Comparison of ENCODE assay signal across 1 cellular context in genomic region chr2:237535385-237536082, GRCh38.
TF ChIP-seq lines count a peak whose summit lies in the region.

No MANE protein-coding gene starts in this region.

TF ChIP-seq in K562, 482 proteins besides CTCF, POLR2A, EP300 and RAD21 (continues in another document):
- 0 out of 2 replicates have a peak, but pooled peaks have one; percentile 22 for TF ChIP-seq ZNF316 (IDR thresholded peaks at IDR 0.05)
- peak; percentile 19; the same call in 1 of the 2 replicates for TF ChIP-seq TEAD4 (IDR thresholded peaks at IDR 0.05; ENCODE audit: low read length)
- no peak for TF ChIP-seq TEAD4 (CRISPR knock-in tag; IDR thresholded peaks at IDR 0.05; ENCODE audit: borderline replicate concordance)
- TF ChIP-seq ZC3H11A (IDR thresholded peaks at IDR 0.05; ENCODE audit: low read depth, low read length), result no peak
- TF ChIP-seq TCF7 (IDR thresholded peaks at IDR 0.05; ENCODE audit: borderline replicate concordance), result no peak
- no peak for TF ChIP-seq RREB1 (CRISPR knock-in tag; IDR thresholded peaks at IDR 0.05)
- peak; percentile 68 for TF ChIP-seq NFE2 (IDR thresholded peaks at IDR 0.05; ENCODE audit: low read depth)
- no peak for TF ChIP-seq MTF1 (CRISPR knock-in tag; IDR thresholded peaks at IDR 0.05; ENCODE audit: borderline replicate concordance)
- TF ChIP-seq FOXP1 (CRISPR knock-in tag; IDR thresholded peaks at IDR 0.05), result no peak
- TF ChIP-seq, protein P1, sequence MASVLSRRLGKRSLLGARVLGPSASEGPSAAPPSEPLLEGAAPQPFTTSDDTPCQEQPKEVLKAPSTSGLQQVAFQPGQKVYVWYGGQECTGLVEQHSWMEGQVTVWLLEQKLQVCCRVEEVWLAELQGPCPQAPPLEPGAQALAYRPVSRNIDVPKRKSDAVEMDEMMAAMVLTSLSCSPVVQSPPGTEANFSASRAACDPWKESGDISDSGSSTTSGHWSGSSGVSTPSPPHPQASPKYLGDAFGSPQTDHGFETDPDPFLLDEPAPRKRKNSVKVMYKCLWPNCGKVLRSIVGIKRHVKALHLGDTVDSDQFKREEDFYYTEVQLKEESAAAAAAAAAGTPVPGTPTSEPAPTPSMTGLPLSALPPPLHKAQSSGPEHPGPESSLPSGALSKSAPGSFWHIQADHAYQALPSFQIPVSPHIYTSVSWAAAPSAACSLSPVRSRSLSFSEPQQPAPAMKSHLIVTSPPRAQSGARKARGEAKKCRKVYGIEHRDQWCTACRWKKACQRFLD (CRISPR knock-in tag; IDR thresholded peaks at IDR 0.05), result no peak
- no peak for TF ChIP-seq ZNF347 (CRISPR knock-in tag; IDR thresholded peaks at IDR 0.05; ENCODE audit: low read depth)
- TF ChIP-seq, protein P2, sequence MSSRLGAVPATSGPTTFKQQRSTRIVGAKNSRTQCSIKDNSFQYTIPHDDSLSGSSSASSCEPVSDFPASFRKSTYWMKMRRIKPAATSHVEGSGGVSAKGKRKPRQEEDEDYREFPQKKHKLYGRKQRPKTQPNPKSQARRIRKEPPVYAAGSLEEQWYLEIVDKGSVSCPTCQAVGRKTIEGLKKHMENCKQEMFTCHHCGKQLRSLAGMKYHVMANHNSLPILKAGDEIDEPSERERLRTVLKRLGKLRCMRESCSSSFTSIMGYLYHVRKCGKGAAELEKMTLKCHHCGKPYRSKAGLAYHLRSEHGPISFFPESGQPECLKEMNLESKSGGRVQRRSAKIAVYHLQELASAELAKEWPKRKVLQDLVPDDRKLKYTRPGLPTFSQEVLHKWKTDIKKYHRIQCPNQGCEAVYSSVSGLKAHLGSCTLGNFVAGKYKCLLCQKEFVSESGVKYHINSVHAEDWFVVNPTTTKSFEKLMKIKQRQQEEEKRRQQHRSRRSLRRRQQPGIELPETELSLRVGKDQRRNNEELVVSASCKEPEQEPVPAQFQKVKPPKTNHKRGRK (tag; IDR thresholded peaks at IDR 0.05), result no peak
- no peak for TF ChIP-seq ZBTB9 (CRISPR knock-in tag; IDR thresholded peaks at IDR 0.05)
- no peak for TF ChIP-seq PHB (CRISPR knock-in tag; IDR thresholded peaks at IDR 0.05)
- peak; percentile 37; the same call in 1 of the 2 replicates for TF ChIP-seq C11orf30 (IDR thresholded peaks at IDR 0.05; ENCODE audit: low read depth)
- TF ChIP-seq RBM17 (IDR thresholded peaks at IDR 0.05; ENCODE audit: borderline replicate concordance, low read depth, low read length), result no peak
- no peak for TF ChIP-seq ZNF140 (CRISPR knock-in tag; IDR thresholded peaks at IDR 0.05)
- no peak for TF ChIP-seq POU5F1 (IDR thresholded peaks at IDR 0.05; ENCODE audit: borderline replicate concordance, low read depth, low read length, partially characterized antibody)
- TF ChIP-seq BRD9 (IDR thresholded peaks at IDR 0.05; ENCODE audit: low read depth, partially characterized antibody), result no peak
- peak; percentile 32; the same call in 1 of the 2 replicates for TF ChIP-seq TCF3 (CRISPR knock-in tag; IDR thresholded peaks at IDR 0.05)
- no peak for TF ChIP-seq KLF1 (tag; IDR thresholded peaks at IDR 0.05)
- TF ChIP-seq ZNF3 (CRISPR knock-in tag; IDR thresholded peaks at IDR 0.05), result no peak
- no peak for TF ChIP-seq RBM34 (IDR thresholded peaks at IDR 0.05; ENCODE audit: borderline replicate concordance, insufficient read depth, low read length)
- no peak for TF ChIP-seq HNRNPLL (IDR thresholded peaks at IDR 0.05; ENCODE audit: low read depth, low read length, poor library complexity, severe bottlenecking)
- TF ChIP-seq, protein P3, sequence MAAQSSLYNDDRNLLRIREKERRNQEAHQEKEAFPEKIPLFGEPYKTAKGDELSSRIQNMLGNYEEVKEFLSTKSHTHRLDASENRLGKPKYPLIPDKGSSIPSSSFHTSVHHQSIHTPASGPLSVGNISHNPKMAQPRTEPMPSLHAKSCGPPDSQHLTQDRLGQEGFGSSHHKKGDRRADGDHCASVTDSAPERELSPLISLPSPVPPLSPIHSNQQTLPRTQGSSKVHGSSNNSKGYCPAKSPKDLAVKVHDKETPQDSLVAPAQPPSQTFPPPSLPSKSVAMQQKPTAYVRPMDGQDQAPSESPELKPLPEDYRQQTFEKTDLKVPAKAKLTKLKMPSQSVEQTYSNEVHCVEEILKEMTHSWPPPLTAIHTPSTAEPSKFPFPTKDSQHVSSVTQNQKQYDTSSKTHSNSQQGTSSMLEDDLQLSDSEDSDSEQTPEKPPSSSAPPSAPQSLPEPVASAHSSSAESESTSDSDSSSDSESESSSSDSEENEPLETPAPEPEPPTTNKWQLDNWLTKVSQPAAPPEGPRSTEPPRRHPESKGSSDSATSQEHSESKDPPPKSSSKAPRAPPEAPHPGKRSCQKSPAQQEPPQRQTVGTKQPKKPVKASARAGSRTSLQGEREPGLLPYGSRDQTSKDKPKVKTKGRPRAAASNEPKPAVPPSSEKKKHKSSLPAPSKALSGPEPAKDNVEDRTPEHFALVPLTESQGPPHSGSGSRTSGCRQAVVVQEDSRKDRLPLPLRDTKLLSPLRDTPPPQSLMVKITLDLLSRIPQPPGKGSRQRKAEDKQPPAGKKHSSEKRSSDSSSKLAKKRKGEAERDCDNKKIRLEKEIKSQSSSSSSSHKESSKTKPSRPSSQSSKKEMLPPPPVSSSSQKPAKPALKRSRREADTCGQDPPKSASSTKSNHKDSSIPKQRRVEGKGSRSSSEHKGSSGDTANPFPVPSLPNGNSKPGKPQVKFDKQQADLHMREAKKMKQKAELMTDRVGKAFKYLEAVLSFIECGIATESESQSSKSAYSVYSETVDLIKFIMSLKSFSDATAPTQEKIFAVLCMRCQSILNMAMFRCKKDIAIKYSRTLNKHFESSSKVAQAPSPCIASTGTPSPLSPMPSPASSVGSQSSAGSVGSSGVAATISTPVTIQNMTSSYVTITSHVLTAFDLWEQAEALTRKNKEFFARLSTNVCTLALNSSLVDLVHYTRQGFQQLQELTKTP (IDR thresholded peaks at IDR 0.05; ENCODE audit: low read depth in 1 of 2, partially characterized antibody in 2 of 2), result no peak
- no peak for TF ChIP-seq SIN3B (IDR thresholded peaks at IDR 0.05; ENCODE audit: low read depth)
- TF ChIP-seq SMAD2 (IDR thresholded peaks at IDR 0.05; ENCODE audit: low read depth, low read length), result no peak
- TF ChIP-seq MYBL2 (IDR thresholded peaks at IDR 0.05; ENCODE audit: low read depth), result no peak
- TF ChIP-seq MYBL2 (CRISPR knock-in tag; IDR thresholded peaks at IDR 0.05; ENCODE audit: borderline replicate concordance), result no peak
- no peak for TF ChIP-seq PYGO2 (tag; IDR thresholded peaks at IDR 0.05)
- TF ChIP-seq MXI1 (IDR thresholded peaks at IDR 0.05; ENCODE audit: low read depth, low read length), result no peak
- no peak for TF ChIP-seq FOXJ2 (tag; IDR thresholded peaks at IDR 0.05)
- no peak for TF ChIP-seq ZNF778 (CRISPR knock-in tag; IDR thresholded peaks at IDR 0.05)
- no peak for TF ChIP-seq GATAD2A (IDR thresholded peaks at IDR 0.05)
- peak; percentile 24; the same call in 1 of the 2 replicates for TF ChIP-seq CBFA2T3 (IDR thresholded peaks at IDR 0.05)
- TF ChIP-seq MEF2A (IDR thresholded peaks at IDR 0.05; ENCODE audit: control insufficient read depth, low read depth, low read length), result no peak
- TF ChIP-seq POLR3A (IDR thresholded peaks at IDR 0.05; ENCODE audit: borderline replicate concordance, extremely low read depth, insufficient read depth, insufficient read length), result no peak
- peak; percentile 76 for TF ChIP-seq FOSL1 (tag; conservative IDR thresholded peaks at IDR 0.05)
- no peak for TF ChIP-seq ELF4 (CRISPR knock-in tag; IDR thresholded peaks at IDR 0.05)
- TF ChIP-seq, protein P4, sequence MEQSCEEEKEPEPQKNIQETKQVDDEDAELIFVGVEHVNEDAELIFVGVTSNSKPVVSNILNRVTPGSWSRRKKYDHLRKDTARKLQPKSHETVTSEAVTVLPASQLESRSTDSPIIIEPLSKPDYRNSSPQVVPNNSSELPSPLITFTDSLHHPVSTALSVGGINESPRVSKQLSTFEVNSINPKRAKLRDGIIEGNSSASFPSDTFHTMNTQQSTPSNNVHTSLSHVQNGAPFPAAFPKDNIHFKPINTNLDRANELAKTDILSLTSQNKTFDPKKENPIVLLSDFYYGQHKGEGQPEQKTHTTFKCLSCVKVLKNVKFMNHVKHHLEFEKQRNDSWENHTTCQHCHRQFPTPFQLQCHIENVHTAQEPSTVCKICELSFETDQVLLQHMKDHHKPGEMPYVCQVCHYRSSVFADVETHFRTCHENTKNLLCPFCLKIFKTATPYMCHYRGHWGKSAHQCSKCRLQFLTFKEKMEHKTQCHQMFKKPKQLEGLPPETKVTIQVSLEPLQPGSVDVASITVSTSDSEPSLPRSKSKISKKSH (CRISPR knock-in tag; IDR thresholded peaks at IDR 0.05), result no peak
- TF ChIP-seq MBD2 (IDR thresholded peaks at IDR 0.05; ENCODE audit: borderline replicate concordance, low read depth), result no peak
- TF ChIP-seq SMARCC2 (IDR thresholded peaks at IDR 0.05; ENCODE audit: low read depth), result no peak
- TF ChIP-seq ATF6 (CRISPR knock-in tag; IDR thresholded peaks at IDR 0.05), result no peak
- no peak for TF ChIP-seq TFE3 (CRISPR knock-in tag; IDR thresholded peaks at IDR 0.05)
- TF ChIP-seq TCF15 (CRISPR knock-in tag; IDR thresholded peaks at IDR 0.05), result no peak
- TF ChIP-seq ZNF766 (CRISPR knock-in tag; conservative IDR thresholded peaks at IDR 0.05), result 0 out of 2 replicates have a peak, but pooled peaks have one; percentile 24
- TF ChIP-seq CREB1 (IDR thresholded peaks at IDR 0.05), result no peak
- no peak for TF ChIP-seq CREB1 (CRISPR knock-in tag; IDR thresholded peaks at IDR 0.05)
- no peak for TF ChIP-seq GABPB1 (CRISPR knock-in tag; IDR thresholded peaks at IDR 0.05)
